In the genomic region with DNA sequence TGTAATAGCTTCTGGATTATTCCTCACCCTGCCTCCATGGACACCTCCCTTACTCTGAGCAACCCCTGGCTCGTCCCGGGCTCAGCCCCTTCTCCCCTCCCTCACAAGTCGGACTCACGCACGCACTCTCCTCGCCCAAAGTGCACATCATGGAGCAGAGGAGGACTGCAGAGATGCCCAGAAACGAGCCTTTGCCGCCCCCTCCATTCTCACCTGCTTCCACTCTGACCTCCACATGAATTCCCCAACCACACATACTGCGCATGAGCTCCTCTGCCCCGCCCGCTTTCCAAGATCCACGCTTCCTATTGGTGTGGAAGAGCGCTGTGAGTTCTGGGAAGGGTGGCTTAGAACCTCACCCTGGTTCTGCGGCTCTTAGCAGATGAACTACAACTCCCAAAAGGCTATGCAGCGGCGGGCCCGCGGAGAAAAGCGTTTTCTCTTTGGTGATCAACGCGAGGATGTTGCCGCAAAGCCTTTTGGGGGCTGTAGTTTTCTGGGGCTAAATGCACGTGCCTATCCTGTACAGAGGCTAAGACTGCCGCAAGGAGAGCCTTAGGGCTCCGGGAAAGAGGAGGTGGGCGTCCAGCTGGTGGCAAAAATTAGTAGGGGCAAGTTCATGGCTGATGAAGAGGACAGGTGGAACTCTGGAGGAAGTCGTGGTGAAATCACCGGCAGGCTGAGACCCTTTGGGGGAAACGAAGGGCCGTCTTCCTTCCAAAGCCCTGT, we compare ENCODE assay signal across 1 cellular context.
A peak's percentile ranks its signal among the peaks of the same experiment; 100 is the strongest.
TF ChIP-seq lines count a peak whose summit lies in the region.

A gene (minus strand): TSS at position 261 of the 729 bp plus-strand sequence. CDS start 1,618 bp downstream, outside the sequence.

TF ChIP-seq in HepG2, 621 proteins besides CTCF, POLR2A, EP300 and RAD21 (continued from another document and continues in another):
- peak; percentile 54 for TF ChIP-seq ZNF781 (CRISPR knock-in tag; IDR thresholded peaks at IDR 0.05; ENCODE audit: borderline replicate concordance, not compliant biosample characterization)
- no peak; the same call in 1 of the 2 replicates for TF ChIP-seq ZNF776 (CRISPR knock-in tag; IDR thresholded peaks at IDR 0.05)
- TF ChIP-seq BORCS8-MEF2B (CRISPR knock-in tag; IDR thresholded peaks at IDR 0.05), result peak; percentile 53
- TF ChIP-seq DR1 (CRISPR knock-in tag; IDR thresholded peaks at IDR 0.05), result no peak
- TF ChIP-seq ZNF75D (CRISPR knock-in tag; IDR thresholded peaks at IDR 0.05; ENCODE audit: borderline replicate concordance), result no peak
- TF ChIP-seq, protein P1, sequence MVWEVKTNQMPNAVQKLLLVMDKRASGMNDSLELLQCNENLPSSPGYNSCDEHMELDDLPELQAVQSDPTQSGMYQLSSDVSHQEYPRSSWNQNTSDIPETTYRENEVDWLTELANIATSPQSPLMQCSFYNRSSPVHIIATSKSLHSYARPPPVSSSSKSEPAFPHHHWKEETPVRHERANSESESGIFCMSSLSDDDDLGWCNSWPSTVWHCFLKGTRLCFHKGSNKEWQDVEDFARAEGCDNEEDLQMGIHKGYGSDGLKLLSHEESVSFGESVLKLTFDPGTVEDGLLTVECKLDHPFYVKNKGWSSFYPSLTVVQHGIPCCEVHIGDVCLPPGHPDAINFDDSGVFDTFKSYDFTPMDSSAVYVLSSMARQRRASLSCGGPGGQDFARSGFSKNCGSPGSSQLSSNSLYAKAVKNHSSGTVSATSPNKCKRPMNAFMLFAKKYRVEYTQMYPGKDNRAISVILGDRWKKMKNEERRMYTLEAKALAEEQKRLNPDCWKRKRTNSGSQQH (CRISPR knock-in tag; IDR thresholded peaks at IDR 0.05; ENCODE audit: low read depth), result peak; percentile 51; the same call in 1 of the 2 replicates
- TF ChIP-seq, protein P2, sequence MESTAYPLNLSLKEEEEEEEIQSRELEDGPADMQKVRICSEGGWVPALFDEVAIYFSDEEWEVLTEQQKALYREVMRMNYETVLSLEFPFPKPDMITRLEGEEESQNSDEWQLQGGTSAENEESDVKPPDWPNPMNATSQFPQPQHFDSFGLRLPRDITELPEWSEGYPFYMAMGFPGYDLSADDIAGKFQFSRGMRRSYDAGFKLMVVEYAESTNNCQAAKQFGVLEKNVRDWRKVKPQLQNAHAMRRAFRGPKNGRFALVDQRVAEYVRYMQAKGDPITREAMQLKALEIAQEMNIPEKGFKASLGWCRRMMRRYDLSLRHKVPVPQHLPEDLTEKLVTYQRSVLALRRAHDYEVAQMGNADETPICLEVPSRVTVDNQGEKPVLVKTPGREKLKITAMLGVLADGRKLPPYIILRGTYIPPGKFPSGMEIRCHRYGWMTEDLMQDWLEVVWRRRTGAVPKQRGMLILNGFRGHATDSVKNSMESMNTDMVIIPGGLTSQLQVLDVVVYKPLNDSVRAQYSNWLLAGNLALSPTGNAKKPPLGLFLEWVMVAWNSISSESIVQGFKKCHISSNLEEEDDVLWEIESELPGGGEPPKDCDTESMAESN (CRISPR knock-in tag; conservative IDR thresholded peaks at IDR 0.05), result peak; percentile 52
- TF ChIP-seq RELA (CRISPR knock-in tag; IDR thresholded peaks at IDR 0.05), result no peak
- TF ChIP-seq, protein P3, sequence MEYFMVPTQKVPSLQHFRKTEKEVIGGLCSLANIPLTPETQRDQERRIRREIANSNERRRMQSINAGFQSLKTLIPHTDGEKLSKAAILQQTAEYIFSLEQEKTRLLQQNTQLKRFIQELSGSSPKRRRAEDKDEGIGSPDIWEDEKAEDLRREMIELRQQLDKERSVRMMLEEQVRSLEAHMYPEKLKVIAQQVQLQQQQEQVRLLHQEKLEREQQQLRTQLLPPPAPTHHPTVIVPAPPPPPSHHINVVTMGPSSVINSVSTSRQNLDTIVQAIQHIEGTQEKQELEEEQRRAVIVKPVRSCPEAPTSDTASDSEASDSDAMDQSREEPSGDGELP (IDR thresholded peaks at IDR 0.05; ENCODE audit: borderline replicate concordance, low read depth), result peak; percentile 62; the same call in 1 of the 2 replicates
- no peak for TF ChIP-seq ZNF260 (CRISPR knock-in tag; IDR thresholded peaks at IDR 0.05; ENCODE audit: borderline replicate concordance, low read depth)
- no peak for TF ChIP-seq ATRX (CRISPR knock-in tag; IDR thresholded peaks at IDR 0.05; ENCODE audit: borderline replicate concordance)
- TF ChIP-seq RAD51 (IDR thresholded peaks at IDR 0.05; ENCODE audit: borderline replicate concordance), result no peak
- no peak for TF ChIP-seq ZNF674 (CRISPR knock-in tag; IDR thresholded peaks at IDR 0.05; ENCODE audit: low read depth)
- peak; percentile 94; the same call in 1 of the 2 replicates for TF ChIP-seq TARDBP (CRISPR knock-in tag; IDR thresholded peaks at IDR 0.05)
- no peak for TF ChIP-seq ZNF235 (CRISPR knock-in tag; IDR thresholded peaks at IDR 0.05; ENCODE audit: borderline replicate concordance)
- no peak; the same call in 1 of the 2 replicates for TF ChIP-seq ZNF557 (CRISPR knock-in tag; IDR thresholded peaks at IDR 0.05)
- peak; percentile 64; the same call in 1 of the 2 replicates for TF ChIP-seq CAMTA2 (CRISPR knock-in tag; IDR thresholded peaks at IDR 0.05; ENCODE audit: borderline replicate concordance)
- peak; percentile 16; the same call in 1 of the 2 replicates for TF ChIP-seq BCL6 (CRISPR knock-in tag; IDR thresholded peaks at IDR 0.05)
- TF ChIP-seq, protein P4, sequence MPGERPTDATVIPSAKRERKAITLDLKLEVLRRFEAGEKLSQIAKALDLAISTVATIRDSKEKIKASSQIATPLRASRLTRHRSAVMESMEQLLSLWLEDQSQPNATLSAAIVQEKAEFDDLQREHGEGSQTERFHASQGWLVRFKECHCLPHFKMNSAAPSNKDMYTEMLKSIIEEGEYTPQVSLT (CRISPR knock-in tag; IDR thresholded peaks at IDR 0.05; ENCODE audit: borderline replicate concordance, low read depth), result no peak
- TF ChIP-seq ZFYVE20 (CRISPR knock-in tag; IDR thresholded peaks at IDR 0.05; ENCODE audit: borderline replicate concordance, low read depth), result no peak
- TF ChIP-seq, protein P5, sequence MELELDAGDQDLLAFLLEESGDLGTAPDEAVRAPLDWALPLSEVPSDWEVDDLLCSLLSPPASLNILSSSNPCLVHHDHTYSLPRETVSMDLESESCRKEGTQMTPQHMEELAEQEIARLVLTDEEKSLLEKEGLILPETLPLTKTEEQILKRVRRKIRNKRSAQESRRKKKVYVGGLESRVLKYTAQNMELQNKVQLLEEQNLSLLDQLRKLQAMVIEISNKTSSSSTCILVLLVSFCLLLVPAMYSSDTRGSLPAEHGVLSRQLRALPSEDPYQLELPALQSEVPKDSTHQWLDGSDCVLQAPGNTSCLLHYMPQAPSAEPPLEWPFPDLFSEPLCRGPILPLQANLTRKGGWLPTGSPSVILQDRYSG (CRISPR knock-in tag; IDR thresholded peaks at IDR 0.05), result no peak
- TF ChIP-seq ASH2L (IDR thresholded peaks at IDR 0.05; ENCODE audit: insufficient read length, low read depth, low read length), result peak; percentile 74
- peak; percentile 78; the same call in 1 of the 2 replicates for TF ChIP-seq GTF3A (CRISPR knock-in tag; conservative IDR thresholded peaks at IDR 0.05)
- TF ChIP-seq, protein P6, sequence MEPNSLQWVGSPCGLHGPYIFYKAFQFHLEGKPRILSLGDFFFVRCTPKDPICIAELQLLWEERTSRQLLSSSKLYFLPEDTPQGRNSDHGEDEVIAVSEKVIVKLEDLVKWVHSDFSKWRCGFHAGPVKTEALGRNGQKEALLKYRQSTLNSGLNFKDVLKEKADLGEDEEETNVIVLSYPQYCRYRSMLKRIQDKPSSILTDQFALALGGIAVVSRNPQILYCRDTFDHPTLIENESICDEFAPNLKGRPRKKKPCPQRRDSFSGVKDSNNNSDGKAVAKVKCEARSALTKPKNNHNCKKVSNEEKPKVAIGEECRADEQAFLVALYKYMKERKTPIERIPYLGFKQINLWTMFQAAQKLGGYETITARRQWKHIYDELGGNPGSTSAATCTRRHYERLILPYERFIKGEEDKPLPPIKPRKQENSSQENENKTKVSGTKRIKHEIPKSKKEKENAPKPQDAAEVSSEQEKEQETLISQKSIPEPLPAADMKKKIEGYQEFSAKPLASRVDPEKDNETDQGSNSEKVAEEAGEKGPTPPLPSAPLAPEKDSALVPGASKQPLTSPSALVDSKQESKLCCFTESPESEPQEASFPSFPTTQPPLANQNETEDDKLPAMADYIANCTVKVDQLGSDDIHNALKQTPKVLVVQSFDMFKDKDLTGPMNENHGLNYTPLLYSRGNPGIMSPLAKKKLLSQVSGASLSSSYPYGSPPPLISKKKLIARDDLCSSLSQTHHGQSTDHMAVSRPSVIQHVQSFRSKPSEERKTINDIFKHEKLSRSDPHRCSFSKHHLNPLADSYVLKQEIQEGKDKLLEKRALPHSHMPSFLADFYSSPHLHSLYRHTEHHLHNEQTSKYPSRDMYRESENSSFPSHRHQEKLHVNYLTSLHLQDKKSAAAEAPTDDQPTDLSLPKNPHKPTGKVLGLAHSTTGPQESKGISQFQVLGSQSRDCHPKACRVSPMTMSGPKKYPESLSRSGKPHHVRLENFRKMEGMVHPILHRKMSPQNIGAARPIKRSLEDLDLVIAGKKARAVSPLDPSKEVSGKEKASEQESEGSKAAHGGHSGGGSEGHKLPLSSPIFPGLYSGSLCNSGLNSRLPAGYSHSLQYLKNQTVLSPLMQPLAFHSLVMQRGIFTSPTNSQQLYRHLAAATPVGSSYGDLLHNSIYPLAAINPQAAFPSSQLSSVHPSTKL (CRISPR knock-in tag; IDR thresholded peaks at IDR 0.05), result 0 out of 2 replicates have a peak, but pooled peaks have one; percentile 30
- TF ChIP-seq NAIF1 (CRISPR knock-in tag; IDR thresholded peaks at IDR 0.05; ENCODE audit: borderline replicate concordance), result no peak
- peak; percentile 11; the same call in 1 of the 2 replicates for TF ChIP-seq ZNF430 (CRISPR knock-in tag; IDR thresholded peaks at IDR 0.05)
- TF ChIP-seq ZFY (CRISPR knock-in tag; IDR thresholded peaks at IDR 0.05), result peak; percentile 87
- peak; percentile 24; the same call in 1 of the 2 replicates for TF ChIP-seq MIXL1 (CRISPR knock-in tag; IDR thresholded peaks at IDR 0.05)
- peak; percentile 41; the same call in 1 of the 2 replicates for TF ChIP-seq KMT2A (CRISPR knock-in tag; IDR thresholded peaks at IDR 0.05)
- TF ChIP-seq TOE1 (CRISPR knock-in tag; IDR thresholded peaks at IDR 0.05), result peak; percentile 58; the same call in 1 of the 2 replicates
- no peak for TF ChIP-seq PLRG1 (conservative IDR thresholded peaks at IDR 0.05)
- peak; percentile 85 for TF ChIP-seq ELF4 (CRISPR knock-in tag; IDR thresholded peaks at IDR 0.05; ENCODE audit: borderline replicate concordance)
- peak; percentile 90 for TF ChIP-seq ZNF350 (CRISPR knock-in tag; IDR thresholded peaks at IDR 0.05; ENCODE audit: borderline replicate concordance, low read depth)
- peak; percentile 60; the same call in 1 of the 2 replicates for TF ChIP-seq ZNF556 (CRISPR knock-in tag; IDR thresholded peaks at IDR 0.05; ENCODE audit: borderline replicate concordance)
- TF ChIP-seq, protein P7, sequence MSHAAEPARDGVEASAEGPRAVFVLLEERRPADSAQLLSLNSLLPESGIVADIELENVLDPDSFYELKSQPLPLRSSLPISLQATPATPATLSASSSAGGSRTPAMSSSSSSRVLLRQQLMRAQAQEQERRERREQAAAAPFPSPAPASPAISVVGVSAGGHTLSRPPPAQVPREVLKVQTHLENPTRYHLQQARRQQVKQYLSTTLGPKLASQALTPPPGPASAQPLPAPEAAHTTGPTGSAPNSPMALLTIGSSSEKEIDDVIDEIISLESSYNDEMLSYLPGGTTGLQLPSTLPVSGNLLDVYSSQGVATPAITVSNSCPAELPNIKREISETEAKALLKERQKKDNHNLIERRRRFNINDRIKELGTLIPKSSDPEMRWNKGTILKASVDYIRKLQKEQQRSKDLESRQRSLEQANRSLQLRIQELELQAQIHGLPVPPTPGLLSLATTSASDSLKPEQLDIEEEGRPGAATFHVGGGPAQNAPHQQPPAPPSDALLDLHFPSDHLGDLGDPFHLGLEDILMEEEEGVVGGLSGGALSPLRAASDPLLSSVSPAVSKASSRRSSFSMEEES (CRISPR knock-in tag; IDR thresholded peaks at IDR 0.05), result peak; percentile 86
- TF ChIP-seq NR3C1 (CRISPR knock-in tag; IDR thresholded peaks at IDR 0.05), result no peak
- TF ChIP-seq, protein P8, sequence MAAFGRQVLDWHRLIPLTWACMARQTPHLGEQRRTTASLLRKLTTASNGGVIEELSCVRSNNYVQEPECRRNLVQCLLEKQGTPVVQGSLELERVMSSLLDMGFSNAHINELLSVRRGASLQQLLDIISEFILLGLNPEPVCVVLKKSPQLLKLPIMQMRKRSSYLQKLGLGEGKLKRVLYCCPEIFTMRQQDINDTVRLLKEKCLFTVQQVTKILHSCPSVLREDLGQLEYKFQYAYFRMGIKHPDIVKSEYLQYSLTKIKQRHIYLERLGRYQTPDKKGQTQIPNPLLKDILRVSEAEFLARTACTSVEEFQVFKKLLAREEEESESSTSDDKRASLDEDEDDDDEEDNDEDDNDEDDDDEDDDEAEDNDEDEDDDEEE (CRISPR knock-in tag; IDR thresholded peaks at IDR 0.05), result peak; percentile 52; the same call in 1 of the 2 replicates
- peak; percentile 91 for TF ChIP-seq KDM5A (IDR thresholded peaks at IDR 0.05; ENCODE audit: borderline replicate concordance, low read length)
- peak; percentile 74; the same call in 1 of the 2 replicates for TF ChIP-seq PPARG (CRISPR knock-in tag; conservative IDR thresholded peaks at IDR 0.05)
- TF ChIP-seq SUZ12 (IDR thresholded peaks at IDR 0.05; ENCODE audit: low read depth, low read length), result peak; percentile 98
- 0 out of 2 replicates have a peak, but pooled peaks have one; percentile 4 for TF ChIP-seq ZNF292 (CRISPR knock-in tag; IDR thresholded peaks at IDR 0.05; ENCODE audit: borderline replicate concordance, low read depth)
- no peak for TF ChIP-seq ADNP (CRISPR knock-in tag; IDR thresholded peaks at IDR 0.05)
- no peak for TF ChIP-seq IKZF4 (CRISPR knock-in tag; IDR thresholded peaks at IDR 0.05; ENCODE audit: borderline replicate concordance, low read depth, not compliant biosample characterization)
